27 cellular contexts compared by ENCODE assay signal in genomic region chr12:93203361-93203760, GRCh38.
"Had no signal": no experiment of that assay in that cellular context is flagged by ENCODE, and none has a peak within 500 bp of the region (broad histone marks: within the 10 kb centered on the region; RNA-seq: fewer than 3 reads in every experiment).

No MANE protein-coding gene starts in this region.

- H3K36me3 ChIP-seq: esophagus muscularis mucosa, lower lobe of right lung, neutrophil, pancreas, right lobe of liver, thoracic aorta, transverse colon, upper lobe of right lung, uterus had no signal

- H3K27me3 ChIP-seq: dorsolateral prefrontal cortex, esophagus muscularis mucosa, neutrophil, pancreas, right lobe of liver, transverse colon, upper lobe of right lung, uterus had no signal

- H3K9me3 Mint-ChIP-seq: natural killer cell treated with Interleukin-12 subunit alpha and Interleukin-12 subunit beta and Interleukin-15 and Interleukin-18, amount 100 ng/mL, for 72 hours; neural crest cell; stimulated activated naive CD8-positive, alpha-beta T cell treated with anti-CD3 and anti-CD28 coated beads, Interleukin-15, Interleukin-2, amounts not matched to agents 100 ng/mL and 50 ng/mL, for 24 hours had no signal

- ATAC-seq: left ventricle myocardium superior; lower lobe of right lung; mucosa of descending colon; natural killer cell treated with Interleukin-12 subunit alpha and Interleukin-12 subunit beta and Interleukin-15 and Interleukin-18, amount 100 ng/mL, for 72 hours; pancreas; right lobe of liver; stimulated activated naive B cell treated with anti-CD40 and anti-IgM and Interleukin-4, amounts not matched to agents 10 μg/mL and 1 μg/mL and 100 μg/mL, for 72 hours; upper lobe of right lung had no signal

- H3K27ac Mint-ChIP-seq: memory B cell; natural killer cell treated with Interleukin-12 subunit alpha and Interleukin-12 subunit beta and Interleukin-15 and Interleukin-18, amount 100 ng/mL, for 72 hours; stimulated activated naive B cell treated with anti-CD40 and anti-IgM and Interleukin-4, amounts not matched to agents 10 μg/mL and 1 μg/mL and 100 μg/mL, for 72 hours; stimulated activated naive CD8-positive, alpha-beta T cell treated with anti-CD3 and anti-CD28 coated beads, Interleukin-15, Interleukin-2, amounts not matched to agents 100 ng/mL and 50 ng/mL, for 24 hours had no signal

- H3K36me3 Mint-ChIP-seq: natural killer cell treated with Interleukin-12 subunit alpha and Interleukin-12 subunit beta and Interleukin-15 and Interleukin-18, amount 100 ng/mL, for 72 hours had no signal

- DNase-seq: cortex of kidney; dorsolateral prefrontal cortex; effector CD4-positive, alpha-beta T cell; head of caudate nucleus; left ventricle myocardium superior; lower lobe of right lung; mucosa of descending colon; naive B cell; pancreas; right lobe of liver; small intestine; stimulated activated CD4-positive, alpha-beta T cell treated with anti-CD3 and anti-CD28 coated beads, Interleukin-15, amount 100 ng/mL, for 24 hours; stimulated activated CD4-positive, alpha-beta T cell treated with anti-CD3 and anti-CD28 coated beads, Interleukin-2, amount 100 ng/mL, for 48 hours; stimulated activated naive B cell treated with anti-CD40 and anti-IgM and Interleukin-4, amounts not matched to agents 10 μg/mL and 1 μg/mL and 100 μg/mL, for 72 hours; transverse colon; upper lobe of right lung; uterus had no signal

- H3K9me3 ChIP-seq: esophagus muscularis mucosa, lower lobe of right lung, mucosa of descending colon, neutrophil, pancreas, right lobe of liver, thoracic aorta, transverse colon, upper lobe of right lung, uterus had no signal

- H3K4me3 Mint-ChIP-seq: memory B cell; naive B cell; natural killer cell treated with Interleukin-12 subunit alpha and Interleukin-12 subunit beta and Interleukin-15 and Interleukin-18, amount 100 ng/mL, for 72 hours; neural crest cell; stimulated activated naive B cell treated with anti-CD40 and anti-IgM and Interleukin-4, amounts not matched to agents 10 μg/mL and 1 μg/mL and 100 μg/mL, for 72 hours; stimulated activated naive CD8-positive, alpha-beta T cell treated with anti-CD3 and anti-CD28 coated beads, Interleukin-15, Interleukin-2, amounts not matched to agents 100 ng/mL and 50 ng/mL, for 24 hours had no signal

- H3K27ac ChIP-seq: dorsolateral prefrontal cortex, epithelial cell of prostate, esophagus muscularis mucosa, lower lobe of right lung, neutrophil, pancreas, right lobe of liver, thoracic aorta, transverse colon, upper lobe of right lung, uterus had no signal

- H3K4me3 ChIP-seq: dorsolateral prefrontal cortex, esophagus muscularis mucosa, lower lobe of right lung, mucosa of descending colon, pancreas, right lobe of liver, thoracic aorta, transverse colon, upper lobe of right lung, uterus had no signal

- FAIRE-seq: frontal cortex, keratinocyte, pancreas, small intestine had no signal

- H3K4me1 ChIP-seq: esophagus muscularis mucosa, lower lobe of right lung, pancreas, right lobe of liver, transverse colon, upper lobe of right lung, uterus had no signal
